1 cellular context compared by ENCODE assay signal in genomic region chr9:98368366-98369065, GRCh38.
TF ChIP-seq lines count a peak whose summit lies in the region.

No MANE protein-coding gene starts in this region.

TF ChIP-seq in K562, 482 proteins besides CTCF, POLR2A, EP300 and RAD21 (continued from another document and continues in another):
- TF ChIP-seq MAZ (CRISPR knock-in tag; conservative IDR thresholded peaks at IDR 0.05 in 1 of 2, IDR thresholded peaks at IDR 0.05 in 1 of 2) (no peak; a peak in 1 of 4 replicates), RBM22 (IDR thresholded peaks at IDR 0.05; ENCODE audit: low read depth, low read length, poor library complexity, severe bottlenecking) (no peak), TAF1 (IDR thresholded peaks at IDR 0.05; ENCODE audit: control insufficient read depth, extremely low read depth, insufficient read depth, low read length, severe bottlenecking) (no peak), RBFOX2 (IDR thresholded peaks at IDR 0.05; ENCODE audit: low read depth, low read length) (peak; percentile 27; the same call in 1 of the 2 replicates), CXXC5 (CRISPR knock-in tag; IDR thresholded peaks at IDR 0.05) (peak; percentile 36; the same call in 1 of the 2 replicates), NFIC (IDR thresholded peaks at IDR 0.05) (peak; percentile 88), NFRKB (IDR thresholded peaks at IDR 0.05; ENCODE audit: low read depth) (peak; percentile 43; the same call in 1 of the 2 replicates), SMARCE1 (IDR thresholded peaks at IDR 0.05) (peak; percentile 79; the same call in 1 of the 2 replicates), HSF4 (CRISPR knock-in tag; IDR thresholded peaks at IDR 0.05; ENCODE audit: borderline replicate concordance) (no peak), BCOR (IDR thresholded peaks at IDR 0.05) (0 out of 2 replicates have a peak, but pooled peaks have one; percentile 40), TFAP4 (CRISPR knock-in tag; IDR thresholded peaks at IDR 0.05; ENCODE audit: borderline replicate concordance) (peak; percentile 41; the same call in 1 of the 2 replicates), ZBTB33 (CRISPR knock-in tag; IDR thresholded peaks at IDR 0.05) (no peak), CBX1 (IDR thresholded peaks at IDR 0.05; ENCODE audit: low read depth) (0 out of 2 replicates have a peak, but pooled peaks have one; percentile 25), ZNF274 (IDR thresholded peaks at IDR 0.05; ENCODE audit: borderline replicate concordance, low read depth, low read length) (no peak), LCOR (CRISPR knock-in tag; IDR thresholded peaks at IDR 0.05) (peak; percentile 78), MEIS2 (IDR thresholded peaks at IDR 0.05; ENCODE audit: partially characterized antibody) (peak; percentile 32), CBX3 (IDR thresholded peaks at IDR 0.05; ENCODE audit: borderline replicate concordance in 1 of 2, low read length in 2 of 2) (peak in 1 of 2 experiments; percentile 67; a peak in 1 of 3 replicates), MYC (IDR thresholded peaks at IDR 0.05; ENCODE audit: low read depth, low read length) (0 out of 2 replicates have a peak, but pooled peaks have one; percentile 39), MYC (CRISPR knock-in tag; IDR thresholded peaks at IDR 0.05; ENCODE audit: borderline replicate concordance, low read depth) (no peak), STAT6 (CRISPR knock-in tag; IDR thresholded peaks at IDR 0.05) (no peak), TEAD2 (tag; IDR thresholded peaks at IDR 0.05) (no peak), FOXJ3 (CRISPR knock-in tag; IDR thresholded peaks at IDR 0.05) (no peak), ID3 (CRISPR knock-in tag; IDR thresholded peaks at IDR 0.05) (no peak), ID3 (tag; IDR thresholded peaks at IDR 0.05) (0 out of 2 replicates have a peak, but pooled peaks have one; percentile 39), TRIM25 (IDR thresholded peaks at IDR 0.05; ENCODE audit: borderline replicate concordance) (no peak), ARID3B (CRISPR knock-in tag; IDR thresholded peaks at IDR 0.05; ENCODE audit: borderline replicate concordance) (no peak), GMEB1 (CRISPR knock-in tag; IDR thresholded peaks at IDR 0.05) (no peak), CTBP1 (IDR thresholded peaks at IDR 0.05; ENCODE audit: borderline replicate concordance) (peak; percentile 79), TCF3 (CRISPR knock-in tag; IDR thresholded peaks at IDR 0.05) (peak; percentile 97), MNT (conservative IDR thresholded peaks at IDR 0.05) (peak; percentile 31 to 65; a peak in 1 of 4 replicates), ATF3 (IDR thresholded peaks at IDR 0.05) (peak; percentile 47; the same call in 1 of the 2 replicates), ATF3 (CRISPR knock-in tag; conservative IDR thresholded peaks at IDR 0.05) (0 out of 2 replicates have a peak, but pooled peaks have one; percentile 47), KLF16 (IDR thresholded peaks at IDR 0.05) (peak; percentile 85), ERF (CRISPR knock-in tag; IDR thresholded peaks at IDR 0.05) (no peak), GATA2 (CRISPR knock-in tag; IDR thresholded peaks at IDR 0.05) (peak; percentile 92), STAT5A (IDR thresholded peaks at IDR 0.05; ENCODE audit: borderline replicate concordance, low read length) (peak; percentile 73; the same call in 1 of the 2 replicates), IFI16 (CRISPR knock-in tag; IDR thresholded peaks at IDR 0.05) (no peak), POLR2AphosphoS2 (IDR thresholded peaks at IDR 0.05; ENCODE audit: low read length) (no peak), MTA2 (IDR thresholded peaks at IDR 0.05; ENCODE audit: low read depth) (peak; percentile 75), TSC22D4 (tag; IDR thresholded peaks at IDR 0.05) (no peak), RNF2 (IDR thresholded peaks at IDR 0.05) (peak; percentile 68; the same call in 1 of the 2 replicates), TAF9B (IDR thresholded peaks at IDR 0.05; ENCODE audit: partially characterized antibody) (peak; percentile 48), TBL1XR1 (IDR thresholded peaks at IDR 0.05; ENCODE audit: low read length in 2 of 2) (peak in 1 of 2 experiments; percentile 83; a peak in 2 of 4 replicates), CBFA2T2 (conservative IDR thresholded peaks at IDR 0.05) (peak; percentile 96), ZMIZ1 (IDR thresholded peaks at IDR 0.05; ENCODE audit: low read depth in 2 of 2, low read length in 2 of 2) (peak in 1 of 2 experiments; percentile 77; a peak in 2 of 4 replicates), NCOR1 (IDR thresholded peaks at IDR 0.05) (peak; percentile 93), RCOR1 (IDR thresholded peaks at IDR 0.05; ENCODE audit: borderline replicate concordance in 1 of 2, low read depth in 2 of 2, low read length in 2 of 2) (peak; percentile 61 to 83; a peak in 3 of 4 replicates)
